ENCODE assay signal across 19 cellular contexts in the genomic region with DNA sequence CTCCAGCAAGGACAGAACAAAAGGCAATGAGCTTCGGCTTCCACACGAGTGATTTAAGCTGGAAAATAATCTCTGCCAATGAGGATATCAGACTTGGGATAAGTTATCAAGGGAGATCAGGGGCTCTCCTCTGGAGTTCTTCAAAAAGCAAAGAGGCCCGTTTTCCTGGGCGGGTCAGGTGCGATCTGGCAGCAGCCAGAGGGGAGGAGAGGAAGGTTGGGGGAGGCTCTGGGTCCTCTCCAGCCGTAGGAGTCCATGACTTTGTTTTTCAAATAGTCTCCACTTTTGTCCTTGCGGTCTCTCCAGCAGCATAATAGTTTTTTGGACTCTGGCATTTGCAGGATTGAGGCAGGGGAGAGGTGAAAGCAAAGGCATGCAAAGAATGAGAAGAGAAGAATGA.
A peak's percentile ranks its signal among the peaks of the same experiment; 100 is the strongest.
DNase-seq lines count a peak whose midpoint lies in the region; ATAC-seq, FAIRE-seq and TF ChIP-seq lines count a peak whose summit lies in the region.
"Had no signal": no experiment of that assay in that cellular context is flagged by ENCODE, and none has a peak within 500 bp of the region (broad histone marks: within the 10 kb centered on the region; RNA-seq: fewer than 3 reads in every experiment).

No MANE protein-coding gene starts in this region.

- TF ChIP-seq CTCF in AG10803 (conservative IDR thresholded peaks at IDR 0.05; ENCODE audit: low read length): no peak
- TF ChIP-seq CTCF in H1 (IDR thresholded peaks at IDR 0.05; ENCODE audit: control extremely low read depth in 1 of 3, insufficient read depth in 1 of 3, low read depth in 1 of 3, low read length in 3 of 3): no peak
- TF ChIP-seq CTCF in nephron progenitor cell (IDR thresholded peaks at IDR 0.05): no peak
- no peak for TF ChIP-seq CTCF in upper lobe of right lung (IDR thresholded peaks at IDR 0.05)

- peaks cover 4% of the 10 kb centered on the region for H3K36me3 Mint-ChIP-seq in nephron progenitor cell (ENCODE audit: low read depth)
- no peaks in the 10 kb centered on the region for H3K36me3 Mint-ChIP-seq in stimulated activated effector memory CD8-positive, alpha-beta T cell treated with anti-CD3 and anti-CD28 coated beads, Interleukin-12 subunit alpha, Interleukin-12 subunit beta, amount 100 ng/mL, for 72 hours
- H3K36me3 Mint-ChIP-seq: activated naive CD8-positive, alpha-beta T cell treated with anti-CD3 and anti-CD28 coated beads for 36 hours; stimulated activated naive B cell treated with anti-CD40 and anti-IgM and Interleukin-4, amounts not matched to agents 10 μg/mL and 1 μg/mL and 100 μg/mL, for 72 hours had no signal

- TF ChIP-seq POLR2A in H1 (IDR thresholded peaks at IDR 0.05; ENCODE audit: control extremely low read depth in 1 of 2, low read depth in 2 of 2, low read length in 2 of 2): no peak

- peak overlapping the region; percentile 22 for H3K27ac Mint-ChIP-seq in nephron progenitor cell
- H3K27ac Mint-ChIP-seq in stimulated activated effector memory CD8-positive, alpha-beta T cell treated with anti-CD3 and anti-CD28 coated beads, Interleukin-12 subunit alpha, Interleukin-12 subunit beta, amount 100 ng/mL, for 72 hours: no peak overlapping the region
- H3K27ac Mint-ChIP-seq: activated naive CD8-positive, alpha-beta T cell treated with anti-CD3 and anti-CD28 coated beads for 36 hours; IgD-negative memory B cell; stimulated activated naive B cell treated with anti-CD40 and anti-IgM and Interleukin-4, amounts not matched to agents 10 μg/mL and 1 μg/mL and 100 μg/mL, for 72 hours had no signal

- H3K4me1 Mint-ChIP-seq in nephron progenitor cell: peaks cover 64% of the 10 kb centered on the region
- no peaks in the 10 kb centered on the region for H3K4me1 Mint-ChIP-seq in stimulated activated effector memory CD8-positive, alpha-beta T cell treated with anti-CD3 and anti-CD28 coated beads, Interleukin-12 subunit alpha, Interleukin-12 subunit beta, amount 100 ng/mL, for 72 hours
- H3K4me1 Mint-ChIP-seq: activated naive CD8-positive, alpha-beta T cell treated with anti-CD3 and anti-CD28 coated beads for 36 hours; stimulated activated naive B cell treated with anti-CD40 and anti-IgM and Interleukin-4, amounts not matched to agents 10 μg/mL and 1 μg/mL and 100 μg/mL, for 72 hours had no signal

- H3K4ac ChIP-seq in H1 (replicated peaks; ENCODE audit: insufficient read length, low read depth, low read length): peak overlapping the region; percentile 25

- H4K91ac ChIP-seq in H1 (replicated peaks; ENCODE audit: insufficient read length, low read length): peak overlapping the region; percentile 25

- H3K23ac ChIP-seq in H1 (ENCODE audit: insufficient read length): no peak overlapping the region

- no peaks in the 10 kb centered on the region for H3K79me1 ChIP-seq in H1 (ENCODE audit: low read depth, low read length)

- no peak overlapping the region; the same call in none of the 2 replicates for H2AK5ac ChIP-seq in H1 (ENCODE audit: low read depth, low read length)

- no peaks in the 10 kb centered on the region for H3K23me2 ChIP-seq in H1 (ENCODE audit: low read depth, low read length)

- peaks cover 5% of the 10 kb centered on the region for H3K9me3 Mint-ChIP-seq in nephron progenitor cell
- no peaks in the 10 kb centered on the region for H3K9me3 Mint-ChIP-seq in stimulated activated effector memory CD8-positive, alpha-beta T cell treated with anti-CD3 and anti-CD28 coated beads, Interleukin-12 subunit alpha, Interleukin-12 subunit beta, amount 100 ng/mL, for 72 hours

- no peaks in the 10 kb centered on the region for H3K9me2 ChIP-seq in Karpas-422 (replicated peaks; ENCODE audit: insufficient read depth, low read length)

- H3K56ac ChIP-seq in H1 (replicated peaks; ENCODE audit: insufficient read length, low read depth, low read length): no peak overlapping the region

- H4K20me1 ChIP-seq in Karpas-422 (ENCODE audit: insufficient read depth, low read depth, low read length) (no peaks in the 10 kb centered on the region), H1 (replicated peaks in 1 of 2; ENCODE audit: control insufficient read depth in 1 of 2, insufficient read depth in 2 of 2, low read length in 2 of 2) (no peaks in the 10 kb centered on the region)

- ATAC-seq in upper lobe of right lung (no peak), HG02571 (IDR thresholded peaks at IDR 0.05; ENCODE audit: unreplicated experiment) (no peak), HG03045 (IDR thresholded peaks at IDR 0.05; ENCODE audit: unreplicated experiment) (no peak)
- ATAC-seq in stimulated activated effector memory CD8-positive, alpha-beta T cell treated with anti-CD3 and anti-CD28 coated beads, Interleukin-12 subunit alpha, Interleukin-12 subunit beta, amount 100 ng/mL, for 72 hours: no peak
- ATAC-seq: gastrocnemius medialis; stimulated activated naive B cell treated with anti-CD40 and anti-IgM and Interleukin-4, amounts not matched to agents 10 μg/mL and 1 μg/mL and 100 μg/mL, for 72 hours had no signal

- peaks cover 8% of the 10 kb centered on the region for H3K27me3 Mint-ChIP-seq in nephron progenitor cell (ENCODE audit: low read depth, poor library complexity)
- H3K27me3 Mint-ChIP-seq: activated naive CD8-positive, alpha-beta T cell treated with anti-CD3 and anti-CD28 coated beads for 36 hours; IgD-negative memory B cell had no signal

- peak; percentile 40 for DNase-seq in AG10803 (ENCODE audit: low read depth)
- DNase-seq in Karpas-422: no peak
- DNase-seq in H1 (ENCODE audit: low read depth in 1 of 2, low spot score in 2 of 2): no peak
- DNase-seq in nephron progenitor cell: no peak
- DNase-seq in upper lobe of right lung: no peak
- DNase-seq in stimulated activated effector memory CD8-positive, alpha-beta T cell treated with anti-CD3 and anti-CD28 coated beads, Interleukin-12 subunit alpha, Interleukin-12 subunit beta, amount 100 ng/mL, for 72 hours (ENCODE audit: low spot score in 2 of 2): no peak
- DNase-seq: activated CD8-positive, alpha-beta memory T cell treated with anti-CD3 and anti-CD28 coated beads, Interleukin-2, amount 50 U/mL, for 48 hours; activated naive CD8-positive, alpha-beta T cell treated with anti-CD3 and anti-CD28 coated beads for 36 hours; DND-41; gastrocnemius medialis; NCI-H1436 treated with DMSO at 0.1 percent for 48 hours; NCI-H526; posterior cingulate gyrus; stimulated activated CD4-positive, alpha-beta T cell treated with anti-CD3 and anti-CD28 coated beads, Interleukin-1b, Interleukin-23, amount 100 ng/mL, for 48 hours; stimulated activated naive B cell treated with anti-CD40 and anti-IgM and Interleukin-4, amounts not matched to agents 10 μg/mL and 1 μg/mL and 100 μg/mL, for 72 hours had no signal

- CTCF ChIA-PET in H1 (lab: Charles Lee; ENCODE audit: partially characterized antibody): interaction anchor here (1.2 to 2.0 kb wide), 6 partner anchors 17 to 35 kb away, joined by 3 to 5 read pairs (median 4); no protein-coding TSS in a partner anchor

- no peaks in the 10 kb centered on the region for H3K27me3 ChIP-seq in Karpas-422 (ENCODE audit: low read length)
- H3K27me3 ChIP-seq in H1 (replicated peaks in 1 of 4; ENCODE audit: control insufficient read depth in 3 of 4, extremely low read depth in 1 of 4, insufficient read depth in 3 of 4, low read length in 3 of 4): no peaks in the 10 kb centered on the region
- H3K27me3 ChIP-seq in upper lobe of right lung: no peaks in the 10 kb centered on the region
- H3K27me3 ChIP-seq: gastrocnemius medialis had no signal

- peak overlapping the region; percentile 52 for H2AFZ ChIP-seq in Karpas-422 (ENCODE audit: low read length)
- 0 out of 2 replicates have a peak overlapping the region, but pooled peaks have one; percentile 24 for H2AFZ ChIP-seq in H1 (ENCODE audit: low read length)

- no peak for TF ChIP-seq EP300 in H1 (IDR thresholded peaks at IDR 0.05; ENCODE audit: borderline replicate concordance in 1 of 2, low read depth in 2 of 2, low read length in 2 of 2)

- intact Hi-C loops in upper lobe of right lung (cut with DNase I): no loop called here

- WGBS in H1 (ENCODE audit: extremely low coverage in 1 of 2, insufficient coverage in 1 of 2, insufficient read length in 1 of 2, insufficient replicate concordance in 2 of 2, low coverage in 1 of 2, low lambda C conversion rate in 2 of 2, missing lambda C conversion rate in 1 of 2), 2 experiments: 27% methylated on average over 7 of the region's 7 CpGs; no CpG with 5 or more reads in 1 of the 2 experiments

- POLR2A ChIA-PET in H1 (lab: Charles Lee; ENCODE audit: partially characterized antibody): no interaction called here

- peak overlapping the region; percentile 99 for H2BK12ac ChIP-seq in H1 (ENCODE audit: low read depth, low read length)

- peak overlapping the region; percentile 94; the same call in 1 of the 2 replicates for H2BK5ac ChIP-seq in H1 (ENCODE audit: low read depth, low read length)

- H3K9ac ChIP-seq in Karpas-422 (ENCODE audit: low read length) (peak overlapping the region; percentile 22), H1 (replicated peaks in 1 of 4; ENCODE audit: extremely low read depth in 1 of 4, low read depth in 3 of 4, low read length in 3 of 4) (peak overlapping the region in 1 of 4 experiments; percentile 18; a peak in 1 of 7 replicates)

- no peaks in the 10 kb centered on the region for H3K9me3 ChIP-seq in Karpas-422 (ENCODE audit: low read length)
- no peaks in the 10 kb centered on the region for H3K9me3 ChIP-seq in H1 (ENCODE audit: insufficient read depth in 2 of 2, low read depth in 1 of 2, low read length in 1 of 2)
- no peaks in the 10 kb centered on the region for H3K9me3 ChIP-seq in upper lobe of right lung
- H3K9me3 ChIP-seq: gastrocnemius medialis had no signal

- no peak overlapping the region for H2BK15ac ChIP-seq in H1 (ENCODE audit: low read length)

- H3K18ac ChIP-seq in H1 (ENCODE audit: extremely low read depth, low read length): peak overlapping the region; percentile 80; the same call in 1 of the 2 replicates

- peak overlapping the region; percentile 26 for H2BK120ac ChIP-seq in H1 (replicated peaks; ENCODE audit: low read depth, low read length)

- no peak for TF ChIP-seq RAD21 in H1 (IDR thresholded peaks at IDR 0.05 in 1 of 2, conservative IDR thresholded peaks at IDR 0.05 in 1 of 2; ENCODE audit: low read depth in 2 of 2, low read length in 2 of 2)

- peak overlapping the region; percentile 96; the same call in 1 of the 2 replicates for H2BK20ac ChIP-seq in H1 (ENCODE audit: low read length)

- H3K4me2 ChIP-seq in Karpas-422 (ENCODE audit: low read depth, low read length, poor library complexity, severe bottlenecking) (peak overlapping the region; percentile 55), H1 (ENCODE audit: insufficient read depth in 1 of 2, low read depth in 2 of 2, low read length in 2 of 2) (peak overlapping the region in 1 of 2 experiments; percentile 38; a peak in 3 of 4 replicates)

- H3K79me2 ChIP-seq in Karpas-422 (ENCODE audit: low read length): no peaks in the 10 kb centered on the region
- no peaks in the 10 kb centered on the region for H3K79me2 ChIP-seq in H1 (ENCODE audit: control insufficient read depth in 1 of 2, insufficient read depth in 2 of 2, low read length in 2 of 2)

- peak overlapping the region; percentile 28 for H3K4me3 Mint-ChIP-seq in nephron progenitor cell
- no peak overlapping the region for H3K4me3 Mint-ChIP-seq in stimulated activated effector memory CD8-positive, alpha-beta T cell treated with anti-CD3 and anti-CD28 coated beads, Interleukin-12 subunit alpha, Interleukin-12 subunit beta, amount 100 ng/mL, for 72 hours
- H3K4me3 Mint-ChIP-seq: activated naive CD8-positive, alpha-beta T cell treated with anti-CD3 and anti-CD28 coated beads for 36 hours; IgD-negative memory B cell; stimulated activated naive B cell treated with anti-CD40 and anti-IgM and Interleukin-4, amounts not matched to agents 10 μg/mL and 1 μg/mL and 100 μg/mL, for 72 hours had no signal

- H3K4me3 ChIP-seq in AG10803 (ENCODE audit: low read length): no peak overlapping the region
- H3K4me3 ChIP-seq in Karpas-422 (ENCODE audit: low read length): peak overlapping the region; percentile 28
- peak overlapping the region in 1 of 4 experiments; percentile 2; a peak in 1 of 8 replicates for H3K4me3 ChIP-seq in H1 (ENCODE audit: extremely low read depth in 1 of 4, insufficient read depth in 2 of 4, low read depth in 3 of 4, low read length in 4 of 4)
- H3K4me3 ChIP-seq in upper lobe of right lung: no peak overlapping the region
- H3K4me3 ChIP-seq: gastrocnemius medialis had no signal

- H3K27ac ChIP-seq in Karpas-422 (ENCODE audit: low read length) (peak overlapping the region; percentile 3; the same call in 1 of the 2 replicates), H1 (ENCODE audit: low read depth, low read length) (no peak overlapping the region), upper lobe of right lung (no peak overlapping the region)
- H3K27ac ChIP-seq: VCaP had no signal

- H3K36me3 ChIP-seq in Karpas-422 (ENCODE audit: insufficient read depth, low read length) (no peaks in the 10 kb centered on the region), H1 (ENCODE audit: control insufficient read depth in 2 of 4, insufficient read depth in 4 of 4, low read length in 3 of 4) (no peaks in the 10 kb centered on the region), upper lobe of right lung (no peaks in the 10 kb centered on the region)
- H3K36me3 ChIP-seq: gastrocnemius medialis had no signal

- H3K4me1 ChIP-seq in Karpas-422 (ENCODE audit: low read length) (peaks cover 30% of the 10 kb centered on the region), H1 (replicated peaks in 1 of 4; ENCODE audit: control insufficient read depth in 3 of 4, insufficient read depth in 4 of 4, low read length in 3 of 4) (peaks cover 11 to 24% (median 17%) of the 10 kb centered on the region in 4 experiments; a peak in 6 of 7 replicates), upper lobe of right lung (peaks cover 30% of the 10 kb centered on the region)

- H4K5ac ChIP-seq in H1 (ENCODE audit: insufficient read length, low read depth, low read length): peak overlapping the region; percentile 88

- H4K8ac ChIP-seq in H1 (ENCODE audit: extremely low read depth, insufficient read depth, low read length): no peak overlapping the region

- FAIRE-seq in H1 (lab: Jason Lieb, UNC): no peak

- no peak overlapping the region for H3K14ac ChIP-seq in H1 (ENCODE audit: insufficient read length)
